ENCODE assay signal across 14 cellular contexts in the genomic region with DNA sequence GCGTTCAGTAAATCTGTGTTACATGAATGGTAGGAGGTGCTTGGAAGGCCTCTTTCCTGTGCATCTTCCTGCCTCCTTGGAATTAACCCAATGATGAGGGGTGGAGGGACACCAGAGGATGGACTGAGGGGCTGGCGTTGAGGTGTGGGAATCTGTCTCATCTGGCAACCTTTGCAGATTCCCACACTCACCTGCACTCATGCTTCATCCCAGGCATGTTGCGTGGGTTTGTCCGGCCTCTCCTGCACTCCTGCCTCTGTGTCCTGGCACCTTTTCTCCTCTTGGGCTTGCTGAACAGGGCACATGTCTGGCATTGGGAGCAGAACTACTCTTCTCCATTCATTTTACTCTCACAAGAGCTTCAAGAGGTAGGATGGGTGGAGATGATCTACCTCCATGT. TPM values are rescaled to one million over a fixed set of nuclear protein-coding genes. Genes with fewer than 3 reads are reported as not detected.
"Had no signal": no experiment of that assay in that cellular context is flagged by ENCODE, and none has a peak within 500 bp of the region (broad histone marks: within the 10 kb centered on the region; RNA-seq: fewer than 3 reads in every experiment).

No MANE protein-coding gene starts in this region.

- H3K9me3 ChIP-seq: SK-N-SH had no signal

- DNase-seq: Kasumi-1, MM.1S, NCI-H187, NCI-H2029, NCI-H2081 treated with DMSO at 0.1 percent for 48 hours, NCI-H226, NCI-H510A, NCI-H524 treated with DMSO at 0.1 percent for 48 hours, NCI-H69, PC-3, SK-N-SH had no signal

- H3K36me3 Mint-ChIP-seq: IgD-negative memory B cell had no signal

- H3K9me3 Mint-ChIP-seq: IgD-negative memory B cell had no signal

- H3K27ac ChIP-seq: KMS-11 had no signal

- H3K4me3 ChIP-seq: K562 had no signal

RNA-seq across cellular contexts. Expression of a gene that starts 22.5 kb away (rescaled TPM):
- polyA plus RNA-seq: IgD-negative memory B cell had no signal
